Comparison of ENCODE assay signal across 10 cellular contexts in the genomic region with DNA sequence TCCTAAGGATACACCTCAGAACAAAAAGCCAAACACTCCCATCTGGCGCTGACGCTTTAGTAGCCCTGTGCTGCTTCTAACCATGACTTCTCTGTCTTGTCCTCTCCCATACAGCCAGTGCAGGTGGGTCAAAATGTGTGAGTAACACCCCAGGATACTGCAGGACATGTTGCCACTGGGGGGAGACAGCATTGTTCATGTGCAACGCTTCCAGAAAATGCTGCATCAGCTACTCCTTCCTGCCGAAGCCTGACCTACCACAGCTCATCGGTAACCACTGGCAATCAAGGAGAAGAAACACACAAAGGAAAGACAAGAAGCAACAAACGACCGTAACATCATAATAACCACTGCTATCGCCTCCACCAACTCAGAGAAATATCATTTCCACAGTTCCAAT. TPM values are rescaled to one million over a fixed set of nuclear protein-coding genes. Genes with fewer than 3 reads are reported as not detected.
DNase-seq lines count a peak whose midpoint lies in the region; ATAC-seq and TF ChIP-seq lines count a peak whose summit lies in the region.
"Had no signal": no experiment of that assay in that cellular context is flagged by ENCODE, and none has a peak within 500 bp of the region (broad histone marks: within the 10 kb centered on the region; RNA-seq: fewer than 3 reads in every experiment).

No MANE protein-coding gene starts in this region.

- no peak overlapping the region for H3K4me2 ChIP-seq in fibroblast of lung (ENCODE audit: extremely low read depth, insufficient read depth, low read length)

- no TSS peak for BruUV-seq in Panc1 (replicated peaks; lab: Mats Ljungman, UMichigan)

- no peaks in the 10 kb centered on the region for H3K4me1 ChIP-seq in Panc1 (ENCODE audit: control insufficient read depth, insufficient read depth, low read length)
- no peaks in the 10 kb centered on the region for H3K4me1 ChIP-seq in fibroblast of lung (ENCODE audit: control insufficient read depth, extremely low read depth, insufficient read depth, low read length)

- in situ Hi-C loops in Panc1 (cut with HindIII; ENCODE audit: low pct_unique_long_range_greater_than_20kb, low sequenced_read_pairs): no loop called here

- H3K36me3 ChIP-seq in Panc1 (ENCODE audit: control insufficient read depth, insufficient read depth, low read length) (no peaks in the 10 kb centered on the region), fibroblast of lung (ENCODE audit: control insufficient read depth, insufficient read depth, low read length) (no peaks in the 10 kb centered on the region)

- no peaks in the 10 kb centered on the region for H4K20me1 ChIP-seq in fibroblast of lung (ENCODE audit: control insufficient read depth, extremely low read depth, insufficient read depth, low read length)

- H3K9ac ChIP-seq in fibroblast of lung (ENCODE audit: insufficient read depth, low read length): no peak overlapping the region

- no peaks in the 10 kb centered on the region for H3K79me2 ChIP-seq in fibroblast of lung (ENCODE audit: control insufficient read depth, insufficient read depth, low read length)

- H2AFZ ChIP-seq in fibroblast of lung (ENCODE audit: low read length): no peak overlapping the region

- POLR2A ChIA-PET in Panc1 (lab: Charles Lee): no interaction called here

- TF ChIP-seq CTCF in GM12875 (IDR thresholded peaks at IDR 0.05; ENCODE audit: borderline replicate concordance, insufficient read depth, low read depth, low read length): peak; percentile 21; the same call in 1 of the 2 replicates
- TF ChIP-seq CTCF in Panc1 (IDR thresholded peaks at IDR 0.05): peak; percentile 65
- TF ChIP-seq CTCF in fibroblast of lung (conservative IDR thresholded peaks at IDR 0.05 in 1 of 2, IDR thresholded peaks at IDR 0.05 in 1 of 2; ENCODE audit: low read depth in 1 of 2, low read length in 2 of 2): peak in 1 of 2 donors; percentile 29
- no peak for TF ChIP-seq CTCF in coronary artery (IDR thresholded peaks at IDR 0.05)

- ATAC-seq in Panc1 (peak; percentile 69; the same call in 1 of the 2 replicates), HG02938 (IDR thresholded peaks at IDR 0.05; ENCODE audit: unreplicated experiment) (no peak), GM21528 (IDR thresholded peaks at IDR 0.05; ENCODE audit: low FRiP score, unreplicated experiment) (no peak)

- no peak overlapping the region for H3K27ac ChIP-seq in Panc1 (ENCODE audit: low read length)
- no peak overlapping the region for H3K27ac ChIP-seq in fibroblast of lung (ENCODE audit: insufficient read depth, low read length)
- H3K27ac ChIP-seq in coronary artery: no peak overlapping the region

- DNase-seq in AG20443 (ENCODE audit: low spot score) (peak; percentile 38), Panc1 (ENCODE audit: low read depth, low spot score) (no peak), fibroblast of lung (ENCODE audit: low read depth in 2 of 2) (peak; percentile 19 to 26), coronary artery (ENCODE audit: low spot score) (no peak), NCI-H2107 (lab: John Stamatoyannopoulos, UW) (no peak)
- DNase-seq: NCI-H526 treated with DMSO at 0.1 percent for 48 hours had no signal

- H3K27me3 ChIP-seq in Panc1 (ENCODE audit: control insufficient read depth, insufficient read depth, low read length): no peaks in the 10 kb centered on the region; the same call in 1 of the 2 replicates
- H3K27me3 ChIP-seq in fibroblast of lung (ENCODE audit: control insufficient read depth, insufficient read depth, low read length): no peaks in the 10 kb centered on the region

- H3K4me3 ChIP-seq in GM12875 (ENCODE audit: low read depth, low read length) (no peak overlapping the region), Panc1 (ENCODE audit: low read depth in 2 of 2, low read length in 2 of 2) (no peak overlapping the region), fibroblast of lung (replicated peaks in 1 of 4; ENCODE audit: control extremely low read depth in 1 of 4, insufficient read depth in 1 of 4, low read depth in 3 of 4, low read length in 4 of 4) (no peak overlapping the region), coronary artery (no peak overlapping the region)

- CTCF ChIA-PET in Panc1 (lab: Charles Lee): no interaction called here

- intact Hi-C loops in Panc1 (cut with micrococcal nuclease; ENCODE audit: unreplicated experiment): loop anchor here (5.0 kb wide), 1 partner anchor 42 kb away; no protein-coding TSS in a partner anchor

- H3K9me3 ChIP-seq in Panc1 (ENCODE audit: control insufficient read depth, insufficient read depth, low read depth, low read length) (no peaks in the 10 kb centered on the region), fibroblast of lung (ENCODE audit: control insufficient read depth, insufficient read depth, low read depth, low read length) (no peaks in the 10 kb centered on the region)

RNA-seq across cellular contexts. Expression of a gene that starts 1.4 kb away (rescaled TPM):
- 0.10 TPM for total RNA-seq in Panc1 (2021; ENCODE audit: unreplicated experiment)
- polyA plus RNA-seq in Panc1 (2012; ENCODE audit: insufficient read length): 0.10 TPM
- total RNA-seq in fibroblast of lung: not detected in 2 replicates
- polyA plus RNA-seq in fibroblast of lung: not detected in 2 replicates
- not detected in 2 replicates for polyA plus RNA-seq in fibroblast of lung (2012)
- polyA minus RNA-seq in fibroblast of lung (ENCODE audit: low replicate concordance): not detected in 2 replicates
- total RNA-seq: mesothelial cell of epicardium had no signal

RNA-seq across cellular contexts. Expression of a gene that starts 31.6 kb away (rescaled TPM):
- 20.5 TPM for total RNA-seq in Panc1 (2021; ENCODE audit: unreplicated experiment)
- 22.6 TPM for polyA plus RNA-seq in Panc1 (2012; ENCODE audit: insufficient read length)
- 3.9 and 4.8 TPM in 2 replicates for total RNA-seq in fibroblast of lung
- polyA plus RNA-seq in fibroblast of lung: 8.5 and 8.9 TPM in 2 replicates
- polyA plus RNA-seq in fibroblast of lung (2012): 5.3 and 6.1 TPM in 2 replicates
- 0.27 and 3.2 TPM in 2 replicates for polyA minus RNA-seq in fibroblast of lung (ENCODE audit: low replicate concordance)

RNA-seq across cellular contexts. Expression of a gene that starts 31.9 kb away (rescaled TPM):
- total RNA-seq in Panc1 (2021; ENCODE audit: unreplicated experiment) (not detected), fibroblast of lung (not detected in 2 replicates)
- polyA plus RNA-seq in Panc1 (2012; ENCODE audit: insufficient read length): not detected
- polyA plus RNA-seq in fibroblast of lung: not detected in 2 replicates
- polyA plus RNA-seq in fibroblast of lung (2012): not detected in 2 replicates
- not detected in 2 replicates for polyA minus RNA-seq in fibroblast of lung (ENCODE audit: low replicate concordance)
- total RNA-seq: mesothelial cell of epicardium had no signal

RNA-seq across cellular contexts. Expression of a gene that starts 38.4 kb away (rescaled TPM):
- 18.9 TPM for total RNA-seq in Panc1 (2021; ENCODE audit: unreplicated experiment)
- 17.6 TPM for polyA plus RNA-seq in Panc1 (2012; ENCODE audit: insufficient read length)
- 11.6 and 11.8 TPM in 2 replicates for total RNA-seq in fibroblast of lung
- 8.7 TPM in 2 replicates for polyA plus RNA-seq in fibroblast of lung
- polyA plus RNA-seq in fibroblast of lung (2012): 8.1 and 8.7 TPM in 2 replicates
- polyA minus RNA-seq in fibroblast of lung (ENCODE audit: low replicate concordance): 3.7 and 6.8 TPM in 2 replicates

Comparison
In these comparisons a context has a peak if more than half of its experiments do, and no peak if none do; other contexts are left out.
1. DNase-seq: peak in AG20443 (single experiment) and fibroblast of lung (2 of 2); none in Panc1 (single experiment), coronary artery (single experiment) and NCI-H2107 (single experiment).